16 cellular contexts compared by ENCODE assay signal in the genomic region with DNA sequence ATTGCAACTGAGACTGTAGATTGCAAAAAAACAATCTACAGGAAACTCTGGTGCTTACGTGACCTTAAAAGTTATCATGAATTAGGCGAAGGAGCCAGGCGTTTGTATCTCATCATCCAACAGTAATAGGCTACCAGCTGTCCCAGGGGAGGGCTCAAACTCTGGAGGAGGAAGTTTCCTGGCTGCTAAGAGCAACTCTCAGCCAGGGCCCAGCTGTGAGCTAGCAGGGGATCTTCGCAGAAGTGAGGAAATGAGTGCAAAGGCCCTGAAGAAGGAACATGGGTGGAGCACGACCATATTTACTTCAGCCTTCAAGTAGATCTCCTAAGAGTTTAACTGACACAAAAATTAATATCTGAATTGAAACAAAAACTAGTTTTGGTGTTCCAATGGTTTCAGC.
A peak's percentile ranks its signal among the peaks of the same experiment; 100 is the strongest.
DNase-seq lines count a peak whose midpoint lies in the region; ATAC-seq and TF ChIP-seq lines count a peak whose summit lies in the region.
"Had no signal": no experiment of that assay in that cellular context is flagged by ENCODE, and none has a peak within 500 bp of the region (broad histone marks: within the 10 kb centered on the region; RNA-seq: fewer than 3 reads in every experiment).

No MANE protein-coding gene starts in this region.

- H3K4me1 ChIP-seq in psoas muscle (no peaks in the 10 kb centered on the region), Karpas-422 (ENCODE audit: low read length) (no peaks in the 10 kb centered on the region)

- ATAC-seq in psoas muscle: peak in 1 of 4 donors; percentile 30
- ATAC-seq in GM19324 (IDR thresholded peaks at IDR 0.05; ENCODE audit: low FRiP score, unreplicated experiment): no peak
- ATAC-seq in HG03571 (IDR thresholded peaks at IDR 0.05; ENCODE audit: unreplicated experiment): no peak

- H3K4me2 ChIP-seq in Karpas-422 (ENCODE audit: low read depth, low read length, poor library complexity, severe bottlenecking): no peak overlapping the region

- DNase-seq in H7 (peak; percentile 13), NCI-H446 treated with DMSO at 0.1 percent for 48 hours (lab: John Stamatoyannopoulos, UW) (peak; percentile 27), brain microvascular endothelial cell (peak; percentile 7), psoas muscle (peak; percentile 17 to 68), kidney tubule cell (ENCODE audit: low spot score) (no peak), Karpas-422 (no peak)
- DNase-seq: activated CD4-positive, alpha-beta T cell treated with anti-CD3 and anti-CD28 coated beads for 48 hours; activated naive CD4-positive, alpha-beta T cell treated with Interleukin-2 at 50 U/mL for 16 hours; cortex of kidney; foreskin fibroblast; NCI-H1092 treated with DMSO at 0.1 percent for 48 hours; SHP77 treated with DMSO at 0.1 percent for 48 hours; stimulated activated CD4-positive, alpha-beta T cell treated with anti-CD3 and anti-CD28 coated beads, Interleukin-4, amount 100 ng/mL, for 1 hour had no signal

- no peak overlapping the region for H3K27ac ChIP-seq in brain microvascular endothelial cell
- H3K27ac ChIP-seq in psoas muscle: no peak overlapping the region
- H3K27ac ChIP-seq in Karpas-422 (ENCODE audit: low read length): no peak overlapping the region
- H3K27ac ChIP-seq: HL-60 had no signal

- in situ Hi-C loops in brain microvascular endothelial cell (cut with HindIII; ENCODE audit: low pct_ligation_motif_present, low sequenced_read_pairs): no loop called here

- H4K20me1 ChIP-seq in Karpas-422 (ENCODE audit: insufficient read depth, low read depth, low read length): no peaks in the 10 kb centered on the region

- H3K36me3 ChIP-seq in H7 (replicated peaks; ENCODE audit: control insufficient read depth, insufficient read depth, low read length) (no peaks in the 10 kb centered on the region), brain microvascular endothelial cell (replicated peaks) (no peaks in the 10 kb centered on the region), psoas muscle (ENCODE audit: insufficient read depth in 1 of 2, low read depth in 1 of 2) (no peaks in the 10 kb centered on the region), Karpas-422 (ENCODE audit: insufficient read depth, low read length) (no peaks in the 10 kb centered on the region)

- no peaks in the 10 kb centered on the region for H3K9me2 ChIP-seq in Karpas-422 (replicated peaks; ENCODE audit: insufficient read depth, low read length)

- no peaks in the 10 kb centered on the region for H3K79me2 ChIP-seq in Karpas-422 (ENCODE audit: low read length)

- intact Hi-C loops in psoas muscle (cut with DNase I): no loop called here

- H3K9me3 ChIP-seq in psoas muscle (no peaks in the 10 kb centered on the region), Karpas-422 (ENCODE audit: low read length) (no peaks in the 10 kb centered on the region)

- no peaks in the 10 kb centered on the region for H3K27me3 ChIP-seq in H7 (ENCODE audit: control insufficient read depth, insufficient read depth, low read length)
- H3K27me3 ChIP-seq in brain microvascular endothelial cell (replicated peaks): no peaks in the 10 kb centered on the region
- H3K27me3 ChIP-seq in psoas muscle (ENCODE audit: insufficient read depth in 3 of 3, low read length in 2 of 3): no peaks in the 10 kb centered on the region
- no peaks in the 10 kb centered on the region for H3K27me3 ChIP-seq in Karpas-422 (ENCODE audit: low read length)

- WGBS in psoas muscle, 3 donors: 20 to 36% (median 23%) methylated on average over 5 of the region's 5 CpGs

- H3K4me3 ChIP-seq in H7 (ENCODE audit: insufficient read depth, low read depth, low read length) (no peak overlapping the region), brain microvascular endothelial cell (ENCODE audit: low read depth, low read length) (no peak overlapping the region), psoas muscle (no peak overlapping the region), Karpas-422 (ENCODE audit: low read length) (no peak overlapping the region)

- H2AFZ ChIP-seq in Karpas-422 (ENCODE audit: low read length): no peak overlapping the region

- no peak overlapping the region for H3K9ac ChIP-seq in Karpas-422 (ENCODE audit: low read length)

- TF ChIP-seq CTCF in brain microvascular endothelial cell (IDR thresholded peaks at IDR 0.05; ENCODE audit: low read depth, low read length, missing control alignments) (no peak), psoas muscle (IDR thresholded peaks at IDR 0.05) (no peak)

Comparison
In these comparisons a context has a peak if more than half of its experiments do, and no peak if none do; other contexts are left out.
1. DNase-seq: peak in H7 (single experiment), NCI-H446 treated with DMSO at 0.1 percent for 48 hours (single experiment), brain microvascular endothelial cell (single experiment) and psoas muscle (2 of 2); none in kidney tubule cell (single experiment) and Karpas-422 (single experiment).